2 cellular contexts compared by ENCODE assay signal in genomic region chr1:19395678-19396192, GRCh38.
TF ChIP-seq lines count a peak whose summit lies in the region.

No MANE protein-coding gene starts in this region.

TF ChIP-seq in HepG2, 621 proteins besides CTCF, POLR2A, EP300 and RAD21:
- TF ChIP-seq ZBTB2 (CRISPR knock-in tag; IDR thresholded peaks at IDR 0.05; ENCODE audit: low read depth) (no peak), ZNF687 (CRISPR knock-in tag; IDR thresholded peaks at IDR 0.05) (0 out of 2 replicates have a peak, but pooled peaks have one; percentile 13)

TF ChIP-seq in WTC11, 78 proteins besides CTCF, POLR2A, EP300 and RAD21 (continued from another document):
- TF ChIP-seq ATF2 (CRISPR knock-in tag; IDR thresholded peaks at IDR 0.05; ENCODE audit: borderline replicate concordance, low read depth) (no peak), USF2 (CRISPR knock-in tag; IDR thresholded peaks at IDR 0.05) (no peak), FOXP1 (CRISPR knock-in tag; IDR thresholded peaks at IDR 0.05; ENCODE audit: borderline replicate concordance) (no peak), GTF2I (CRISPR knock-in tag; conservative IDR thresholded peaks at IDR 0.05) (no peak), ZNF263 (CRISPR knock-in tag; IDR thresholded peaks at IDR 0.05; ENCODE audit: low read depth) (no peak), ATF6 (CRISPR knock-in tag; IDR thresholded peaks at IDR 0.05) (no peak), JUN (CRISPR knock-in tag; IDR thresholded peaks at IDR 0.05) (no peak), ZNF416 (CRISPR knock-in tag; IDR thresholded peaks at IDR 0.05) (no peak), ZMAT4 (CRISPR knock-in tag; IDR thresholded peaks at IDR 0.05) (no peak), ZNF121 (CRISPR knock-in tag; IDR thresholded peaks at IDR 0.05) (no peak)
TF ChIP-seq in WTC11: peak in this region for 0.
